12 cellular contexts compared by ENCODE assay signal in genomic region chr10:28530751-28531150, GRCh38. TPM values are rescaled to one million over a fixed set of nuclear protein-coding genes. Genes with fewer than 3 reads are reported as not detected.
DNase-seq lines count a peak whose midpoint lies in the region; ATAC-seq and TF ChIP-seq lines count a peak whose summit lies in the region.
"Had no signal": no experiment of that assay in that cellular context is flagged by ENCODE, and none has a peak within 500 bp of the region (broad histone marks: within the 10 kb centered on the region; RNA-seq: fewer than 3 reads in every experiment).

No MANE protein-coding gene starts in this region.

- H3K79me2 ChIP-seq in DND-41 (ENCODE audit: insufficient read depth, low read length): peaks cover 47% of the 10 kb centered on the region

- H3K27ac Mint-ChIP-seq in HFFc6 (0 out of 2 replicates have a peak overlapping the region, but pooled peaks have one; percentile 93), natural killer cell (peak overlapping the region; percentile 100)
- H3K27ac Mint-ChIP-seq in activated naive CD8-positive, alpha-beta T cell treated with anti-CD3 and anti-CD28 coated beads, Interleukin-2, amount 50 U/mL, for 24 hours: peak overlapping the region; percentile 95

- H2AFZ ChIP-seq in DND-41 (ENCODE audit: low read depth, low read length): no peak overlapping the region

- peaks cover 45% of the 10 kb centered on the region for H3K4me1 Mint-ChIP-seq in HFFc6 (ENCODE audit: low read depth)
- peaks cover 47% of the 10 kb centered on the region for H3K4me1 Mint-ChIP-seq in activated naive CD8-positive, alpha-beta T cell treated with anti-CD3 and anti-CD28 coated beads, Interleukin-2, amount 50 U/mL, for 24 hours
- H3K4me1 Mint-ChIP-seq in natural killer cell: peaks cover 49 to 80% of the 10 kb centered on the region in 2 donors

- intact Hi-C loops in natural killer cell (cut with micrococcal nuclease): loop anchor here (5.0 to 10.0 kb wide), 4 partner anchors 1288 to 1997 kb away; partner anchors contain the start of genes ABI1, ACBD5 and MASTL

- H3K4me2 ChIP-seq in DND-41 (ENCODE audit: insufficient read depth, low read length): peak overlapping the region; percentile 79; the same call in 1 of the 2 replicates

- H3K9me3 Mint-ChIP-seq in HFFc6 (no peaks in the 10 kb centered on the region), natural killer cell (no peaks in the 10 kb centered on the region)
- H3K9me3 Mint-ChIP-seq in activated naive CD8-positive, alpha-beta T cell treated with anti-CD3 and anti-CD28 coated beads, Interleukin-2, amount 50 U/mL, for 24 hours: peaks cover 8% of the 10 kb centered on the region

- H3K27ac ChIP-seq in DND-41 (ENCODE audit: low read length): no peak overlapping the region
- H3K27ac ChIP-seq in upper lobe of left lung: no peak overlapping the region
- H3K27ac ChIP-seq: vagina had no signal

- no peak for TF ChIP-seq POLR2A in upper lobe of left lung (IDR thresholded peaks at IDR 0.05)

- H3K27me3 ChIP-seq in DND-41 (ENCODE audit: insufficient read depth, low read length, poor library complexity) (no peaks in the 10 kb centered on the region), upper lobe of left lung (no peaks in the 10 kb centered on the region)
- H3K27me3 ChIP-seq: esophagus muscularis mucosa, vagina had no signal

- H3K36me3 Mint-ChIP-seq in HFFc6 (ENCODE audit: low read depth) (peaks cover 53% of the 10 kb centered on the region), natural killer cell (no peaks in the 10 kb centered on the region)
- peaks cover 43% of the 10 kb centered on the region for H3K36me3 Mint-ChIP-seq in activated naive CD8-positive, alpha-beta T cell treated with anti-CD3 and anti-CD28 coated beads, Interleukin-2, amount 50 U/mL, for 24 hours (ENCODE audit: low read depth)

- H3K9me3 ChIP-seq in DND-41 (ENCODE audit: insufficient read depth, low read length, severe bottlenecking) (no peaks in the 10 kb centered on the region), upper lobe of left lung (no peaks in the 10 kb centered on the region)
- H3K9me3 ChIP-seq: esophagus muscularis mucosa, vagina had no signal

- WGBS in upper lobe of left lung, 2 donors: 73 to 83% methylated on average over 1 to 3 of the region's 3 CpGs

- H3K36me3 ChIP-seq in DND-41 (ENCODE audit: insufficient read depth, low read length) (peaks cover 26% of the 10 kb centered on the region), upper lobe of left lung (peaks cover 0 to 6% (median 3%) of the 10 kb centered on the region in 4 donors)

- no peak for TF ChIP-seq EP300 in upper lobe of left lung (IDR thresholded peaks at IDR 0.05)

- H3K4me3 ChIP-seq in DND-41 (ENCODE audit: low read depth in 1 of 2, low read length in 2 of 2) (0 out of 4 replicates have a peak overlapping the region, but pooled peaks of 1 of the 2 experiments have one; percentile 90), upper lobe of left lung (no peak overlapping the region)

- TF ChIP-seq CTCF in DND-41 (IDR thresholded peaks at IDR 0.05; ENCODE audit: borderline replicate concordance, extremely low read depth, low read length, poor library complexity, severe bottlenecking): no peak
- no peak for TF ChIP-seq CTCF in HFFc6 (IDR thresholded peaks at IDR 0.05)
- TF ChIP-seq CTCF in natural killer cell (IDR thresholded peaks at IDR 0.05): no peak
- no peak for TF ChIP-seq CTCF in upper lobe of left lung (IDR thresholded peaks at IDR 0.05)

- peaks cover 21% of the 10 kb centered on the region; the same call in 1 of the 2 replicates for H4K20me1 ChIP-seq in DND-41 (ENCODE audit: insufficient read depth, low read length)

- H3K4me3 Mint-ChIP-seq in HFFc6 (peak overlapping the region; percentile 96), natural killer cell (peak overlapping the region; percentile 100)
- H3K4me3 Mint-ChIP-seq in activated naive CD8-positive, alpha-beta T cell treated with anti-CD3 and anti-CD28 coated beads, Interleukin-2, amount 50 U/mL, for 24 hours: peak overlapping the region; percentile 92

- H3K27me3 Mint-ChIP-seq in HFFc6 (ENCODE audit: insufficient read depth) (peaks cover 7% of the 10 kb centered on the region), natural killer cell (ENCODE audit: low read depth in 2 of 2) (no peaks in the 10 kb centered on the region)
- no peaks in the 10 kb centered on the region for H3K27me3 Mint-ChIP-seq in activated naive CD8-positive, alpha-beta T cell treated with anti-CD3 and anti-CD28 coated beads, Interleukin-2, amount 50 U/mL, for 24 hours

- H3K9ac ChIP-seq in DND-41 (ENCODE audit: low read depth, low read length): peak overlapping the region; percentile 97; the same call in 1 of the 2 replicates

- no peak for DNase-seq in DND-41
- peak; percentile 17 for DNase-seq in HFFc6
- DNase-seq in activated naive CD8-positive, alpha-beta T cell treated with anti-CD3 and anti-CD28 coated beads, Interleukin-2, amount 50 U/mL, for 24 hours: no peak
- no peak for DNase-seq in natural killer cell
- DNase-seq in upper lobe of left lung: no peak
- DNase-seq: amygdala, HCEC 1CT, NCI-H1092 treated with DMSO at 0.1 percent for 48 hours had no signal

- ATAC-seq in DND-41 (ENCODE audit: insufficient read depth, low read depth) (no peak), natural killer cell (no peak), GM19452 (IDR thresholded peaks at IDR 0.05; ENCODE audit: unreplicated experiment) (no peak), upper lobe of left lung (ENCODE audit: low FRiP score in 2 of 2) (no peak), HG03457 (IDR thresholded peaks at IDR 0.05; ENCODE audit: unreplicated experiment) (no peak)
- no peak for ATAC-seq in activated naive CD8-positive, alpha-beta T cell treated with anti-CD3 and anti-CD28 coated beads, Interleukin-2, amount 50 U/mL, for 24 hours

- H3K4me1 ChIP-seq in DND-41 (ENCODE audit: insufficient read depth, low read length): peaks cover 33% of the 10 kb centered on the region
- peaks cover 10 to 31% (median 21%) of the 10 kb centered on the region in 4 donors for H3K4me1 ChIP-seq in upper lobe of left lung

RNA-seq across cellular contexts. Expression of gene WAC, which starts 2.2 kb away (rescaled TPM):
- 10 to 100 TPM; 67.2 to 81.5 (median 74.3) TPM for total RNA-seq in HFFc6 (2021; fragmentation: NEBNext Ultra II Directional; extraction: Animal tissue kit (Norgen Biotek cat#: 25700))
- 100 to 1,000 TPM; 225 to 245 (median 226) TPM for total RNA-seq in natural killer cell
- 100 to 1,000 TPM in 3 of 6 donors, 10 to 100 TPM in 3; 74.6 to 159 (median 101) TPM for total RNA-seq in upper lobe of left lung
